9 cellular contexts compared by ENCODE assay signal in the genomic region with DNA sequence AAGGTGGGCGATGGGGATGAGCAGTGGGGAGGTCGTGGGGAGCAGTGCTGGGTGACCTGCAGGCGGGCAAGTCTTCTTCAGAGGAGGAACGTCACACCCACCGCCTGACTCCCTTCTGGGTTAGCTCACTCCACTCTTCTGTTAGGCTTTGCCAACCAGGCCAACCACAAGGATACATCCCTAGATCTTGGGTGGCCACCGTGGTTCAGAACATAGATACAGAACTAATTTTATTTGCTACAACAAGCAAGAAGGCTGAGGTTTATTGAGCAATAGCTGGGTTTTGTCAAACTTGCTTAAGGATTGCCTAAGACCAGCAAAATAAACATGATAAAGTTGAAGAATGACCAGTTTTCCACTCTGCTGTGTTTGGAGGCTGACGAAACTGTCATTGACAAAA.
DNase-seq lines count a peak whose midpoint lies in the region; ATAC-seq and TF ChIP-seq lines count a peak whose summit lies in the region.
"Had no signal": no experiment of that assay in that cellular context is flagged by ENCODE, and none has a peak within 500 bp of the region (broad histone marks: within the 10 kb centered on the region; RNA-seq: fewer than 3 reads in every experiment).

No MANE protein-coding gene starts in this region.

- DNase-seq in Caki2 (ENCODE audit: low read depth) (peak; percentile 45), SIG-M5 (lab: John Stamatoyannopoulos, UW) (peak; percentile 33), foreskin fibroblast (peak; percentile 77 to 86), prostate gland (ENCODE audit: low spot score) (peak; percentile 14), activated gamma-delta T cell treated with Interleukin-2 at 50 U/mL for 16 hours (no peak), cortex of kidney (lab: John Stamatoyannopoulos, UW) (no peak)
- DNase-seq: NCI-H510A treated with DMSO at 0.1 percent for 48 hours had no signal

- no peak overlapping the region for H3K27ac ChIP-seq in prostate gland

- H3K27me3 ChIP-seq in prostate gland (replicated peaks; ENCODE audit: insufficient read depth) = no peaks in the 10 kb centered on the region

- no peaks in the 10 kb centered on the region for H3K36me3 ChIP-seq in prostate gland

- no peak for ATAC-seq in HG03469 (IDR thresholded peaks at IDR 0.05; ENCODE audit: unreplicated experiment)
- ATAC-seq in HG03095 (IDR thresholded peaks at IDR 0.05; ENCODE audit: unreplicated experiment) = no peak

- H3K9me3 ChIP-seq in prostate gland = no peaks in the 10 kb centered on the region

- no peak for TF ChIP-seq POLR2A in prostate gland (IDR thresholded peaks at IDR 0.05)

- in situ Hi-C loops in Caki2 (cut with HindIII; ENCODE audit: low pct_unique_long_range_greater_than_20kb, low sequenced_read_pairs) = no loop called here

- intact Hi-C loops in prostate gland (cut with DNase I) = no loop called here

- 71% methylated on average over 7 of the region's 7 CpGs for whole genome bisulfite sequencing in prostate gland

- TF ChIP-seq CTCF in foreskin fibroblast (IDR thresholded peaks at IDR 0.05; ENCODE audit: low read depth, low read length) (no peak), prostate gland (IDR thresholded peaks at IDR 0.05) (no peak)

- H3K4me3 ChIP-seq in foreskin fibroblast (ENCODE audit: low read depth in 1 of 2, low read length in 2 of 2) (no peak overlapping the region), prostate gland (no peak overlapping the region)

- H3K4me1 ChIP-seq in prostate gland (replicated peaks) = no peaks in the 10 kb centered on the region

Comparison
In these comparisons a context has a peak if more than half of its experiments do, and no peak if none do; other contexts are left out.
1. DNase-seq: peak in Caki2 (single experiment), SIG-M5 (single experiment), foreskin fibroblast (2 of 2) and prostate gland (single experiment); none in activated gamma-delta T cell treated with Interleukin-2 at 50 U/mL for 16 hours (single experiment) and cortex of kidney (single experiment).